Comparison of ENCODE assay signal across 8 cellular contexts in genomic region chr5:181190711-181191525, GRCh38. TPM values are rescaled to one million over a fixed set of nuclear protein-coding genes. Genes with fewer than 3 reads are reported as not detected.
DNase-seq lines count a peak whose midpoint lies in the region; ATAC-seq and TF ChIP-seq lines count a peak whose summit lies in the region.

No MANE protein-coding gene starts in this region.

- H2BK120ac ChIP-seq in mesendoderm (ENCODE audit: low read depth, low read length), result no peak overlapping the region

- H3K4me2 ChIP-seq in mesendoderm (ENCODE audit: low read length), result peak overlapping the region; percentile 96

- peak overlapping the region; percentile 86 for H3K56ac ChIP-seq in mesendoderm (ENCODE audit: low read length)

- H3K36me3 ChIP-seq in mesendoderm (ENCODE audit: control insufficient read depth, insufficient read depth, low read length) (no peaks in the 10 kb centered on the region), tibial artery (no peaks in the 10 kb centered on the region)

- peak overlapping the region; percentile 88 to 97 for H3K27ac ChIP-seq in coronary artery
- no peak overlapping the region for H3K27ac ChIP-seq in mesendoderm (ENCODE audit: low read depth, low read length)
- peak overlapping the region; percentile 93 to 96 for H3K27ac ChIP-seq in tibial artery

- no peaks in the 10 kb centered on the region for H3K79me2 ChIP-seq in mesendoderm (ENCODE audit: control insufficient read depth, insufficient read depth, low read length)

- peak overlapping the region; percentile 31 for H3K23ac ChIP-seq in mesendoderm (ENCODE audit: low read length)

- H2BK5ac ChIP-seq in mesendoderm (ENCODE audit: low read length), result no peak overlapping the region

- peak overlapping the region; percentile 87 for H3K4me3 ChIP-seq in GM12864 (ENCODE audit: low read depth, low read length)
- peak overlapping the region; percentile 90 for H3K4me3 ChIP-seq in coronary artery
- peak overlapping the region; percentile 57 for H3K4me3 ChIP-seq in mesendoderm (ENCODE audit: low read length)
- peak overlapping the region; percentile 93 to 96 for H3K4me3 ChIP-seq in tibial artery

- DNase-seq in GM12864 (ENCODE audit: low read depth), result no peak
- peak in 4 of 5 donors; percentile 35 to 64 (median 44) for DNase-seq in T-helper 1 cell
- no peak for DNase-seq in coronary artery (ENCODE audit: low spot score)
- DNase-seq in mesendoderm, result no peak
- DNase-seq in tibial artery, result peak in 1 of 2 donors; percentile 31
- DNase-seq in GDM1 (lab: John Stamatoyannopoulos, UW), result no peak
- no peak for DNase-seq in epidermal melanocyte (ENCODE audit: insufficient read length, low spot score)

- intact Hi-C loops in tibial artery (cut with DNase I; ENCODE audit: low total_unique reads), result no loop called here

- H4K5ac ChIP-seq in mesendoderm (ENCODE audit: low read length), result no peak overlapping the region

- no peaks in the 10 kb centered on the region for H3K79me1 ChIP-seq in mesendoderm (ENCODE audit: low read length)

- ATAC-seq in HG02884 (IDR thresholded peaks at IDR 0.05; ENCODE audit: unreplicated experiment), result peak; percentile 3

- WGBS in mesendoderm (ENCODE audit: extremely low coverage, insufficient coverage, low lambda C conversion rate), result no CpG with 5 or more reads among the region's 66 CpGs

- no peak overlapping the region for H2BK15ac ChIP-seq in mesendoderm (replicated peaks; ENCODE audit: low read depth)

- H3K4me1 ChIP-seq in mesendoderm (ENCODE audit: control insufficient read depth, low read depth, low read length) (no peaks in the 10 kb centered on the region), tibial artery (peaks cover 0 to 16% (median 9%) of the 10 kb centered on the region in 4 donors)

- H3K27me3 ChIP-seq in mesendoderm (ENCODE audit: insufficient read depth, low read length, poor library complexity) (peaks cover 13% of the 10 kb centered on the region), tibial artery (no peaks in the 10 kb centered on the region)

- no peaks in the 10 kb centered on the region for H3K9me3 ChIP-seq in tibial artery

- H3K18ac ChIP-seq in mesendoderm (ENCODE audit: low read length), result no peak overlapping the region

- H3K9ac ChIP-seq in mesendoderm (ENCODE audit: low read length), result peak overlapping the region; percentile 61

- no peak overlapping the region for H2AK5ac ChIP-seq in mesendoderm (ENCODE audit: low read length)

- no peak overlapping the region for H4K8ac ChIP-seq in mesendoderm (ENCODE audit: low read depth, low read length)

- TF ChIP-seq CTCF in GM12864 (IDR thresholded peaks at IDR 0.05; ENCODE audit: low read depth, low read length, missing control alignments) (peak; percentile 43), coronary artery (IDR thresholded peaks at IDR 0.05) (no peak), tibial artery (IDR thresholded peaks at IDR 0.05) (no peak)

- peak overlapping the region; percentile 6 for H3K4ac ChIP-seq in mesendoderm (ENCODE audit: low read depth, low read length)

RNA-seq across cellular contexts. Expression of gene TRIM7, which starts 14.1 kb away (rescaled TPM):
- 0.04 TPM for polyA plus RNA-seq in mesendoderm (2013, experiment 1 of 2)
- polyA plus RNA-seq in mesendoderm (2013, experiment 2 of 2), result 0.06 TPM

RNA-seq across cellular contexts. Expression of gene TRIM41, which starts 32.2 kb away (rescaled TPM):
- 15.1 TPM for polyA plus RNA-seq in mesendoderm (2013, experiment 1 of 2)
- polyA plus RNA-seq in mesendoderm (2013, experiment 2 of 2), result 14.4 TPM

RNA-seq across cellular contexts. Expression of gene OR2V2, which starts 43.5 kb away (rescaled TPM):
- polyA plus RNA-seq in mesendoderm (2013, experiment 1 of 2), result not detected
- polyA plus RNA-seq in mesendoderm (2013, experiment 2 of 2), result not detected

RNA-seq across cellular contexts. Expression of gene RACK1, which starts 52.8 kb away (rescaled TPM):
- polyA plus RNA-seq in mesendoderm (2013, experiment 1 of 2), result 3,047 TPM
- 3,083 TPM for polyA plus RNA-seq in mesendoderm (2013, experiment 2 of 2)

RNA-seq across cellular contexts. Expression of gene OR2V1, which starts 59.9 kb away (rescaled TPM):
- not detected for polyA plus RNA-seq in mesendoderm (2013, experiment 1 of 2)
- not detected for polyA plus RNA-seq in mesendoderm (2013, experiment 2 of 2)

Comparison
In these comparisons a context has a peak if more than half of its experiments do, and no peak if none do; other contexts are left out.
1. DNase-seq: peak in T-helper 1 cell (4 of 5); none in GM12864 (single experiment), coronary artery (single experiment), mesendoderm (single experiment), GDM1 (single experiment) and epidermal melanocyte (single experiment).
2. Peak in every context shown above with its lines, with median percentiles within 50 percentile points of each other: H3K4me3 ChIP-seq.